ENCODE assay signal across 9 cellular contexts in genomic region chr2:45585267-45585861, GRCh38. TPM values are rescaled to one million over a fixed set of nuclear protein-coding genes. Genes with fewer than 3 reads are reported as not detected.
DNase-seq lines count a peak whose midpoint lies in the region; ATAC-seq, FAIRE-seq and TF ChIP-seq lines count a peak whose summit lies in the region.
"Had no signal": no experiment of that assay in that cellular context is flagged by ENCODE, and none has a peak within 500 bp of the region (broad histone marks: within the 10 kb centered on the region; RNA-seq: fewer than 3 reads in every experiment).

No MANE protein-coding gene starts in this region.

- H3K27ac ChIP-seq in left lung = no peak overlapping the region

- no peak overlapping the region for H3K27ac Mint-ChIP-seq in activated T-cell treated with anti-CD3 and anti-CD28 coated beads, Interleukin-2, amount 50 U/mL, for 24 hours
- H3K27ac Mint-ChIP-seq: dendritic cell treated with granulocyte-macrophage colony-stimulating factor and Interleukin-4, amounts not matched to agents 40 ng/mL and 50 ng/mL, for 4 days had no signal

- H3K27me3 ChIP-seq in bronchial epithelial cell (ENCODE audit: control insufficient read depth, insufficient read depth, low read length) (no peaks in the 10 kb centered on the region), left lung (no peaks in the 10 kb centered on the region)

- peaks cover 0 to 29% of the 10 kb centered on the region in 2 donors for H3K4me1 ChIP-seq in left lung

- intact Hi-C loops in left lung (cut with DNase I) = no loop called here

- peaks cover 28% of the 10 kb centered on the region for H3K36me3 Mint-ChIP-seq in activated T-cell treated with anti-CD3 and anti-CD28 coated beads, Interleukin-2, amount 50 U/mL, for 24 hours (ENCODE audit: low read depth)

- H3K27me3 Mint-ChIP-seq in activated T-cell treated with anti-CD3 and anti-CD28 coated beads, Interleukin-2, amount 50 U/mL, for 24 hours = no peaks in the 10 kb centered on the region
- H3K27me3 Mint-ChIP-seq: dendritic cell treated with granulocyte-macrophage colony-stimulating factor and Interleukin-4, amounts not matched to agents 40 ng/mL and 50 ng/mL, for 4 days had no signal

- no peak for FAIRE-seq in bronchial epithelial cell (lab: Jason Lieb, UNC)

- peak; percentile 72 for TF ChIP-seq CTCF in GM12873 (IDR thresholded peaks at IDR 0.05; ENCODE audit: insufficient read depth, low read depth, low read length, missing control alignments)
- TF ChIP-seq CTCF in bronchial epithelial cell (IDR thresholded peaks at IDR 0.05; ENCODE audit: insufficient read depth, low read length, severe bottlenecking) = peak; percentile 69
- peak; percentile 64 to 77 for TF ChIP-seq CTCF in left lung (IDR thresholded peaks at IDR 0.05)

- H3K9me3 Mint-ChIP-seq in activated T-cell treated with anti-CD3 and anti-CD28 coated beads, Interleukin-2, amount 50 U/mL, for 24 hours = no peaks in the 10 kb centered on the region
- H3K9me3 Mint-ChIP-seq: dendritic cell treated with granulocyte-macrophage colony-stimulating factor and Interleukin-4, amounts not matched to agents 40 ng/mL and 50 ng/mL, for 4 days had no signal

- H3K9me3 ChIP-seq in left lung = no peaks in the 10 kb centered on the region

- H3K4me1 Mint-ChIP-seq in activated T-cell treated with anti-CD3 and anti-CD28 coated beads, Interleukin-2, amount 50 U/mL, for 24 hours (ENCODE audit: low read depth) = peaks cover 26% of the 10 kb centered on the region

- H3K4me3 Mint-ChIP-seq in activated T-cell treated with anti-CD3 and anti-CD28 coated beads, Interleukin-2, amount 50 U/mL, for 24 hours = no peak overlapping the region
- H3K4me3 Mint-ChIP-seq: dendritic cell treated with granulocyte-macrophage colony-stimulating factor and Interleukin-4, amounts not matched to agents 40 ng/mL and 50 ng/mL, for 4 days had no signal

- no peak overlapping the region for H3K4me3 ChIP-seq in bronchial epithelial cell (ENCODE audit: low read depth, low read length)
- no peak overlapping the region for H3K4me3 ChIP-seq in left lung

- DNase-seq in AG08396 (ENCODE audit: low spot score) (peak; percentile 7), NCI-H748 (lab: John Stamatoyannopoulos, UW; ENCODE audit: unreplicated experiment) (peak; percentile 23), bronchial epithelial cell (ENCODE audit: low read depth) (peak; percentile 67), left lung (no peak), putamen (ENCODE audit: low spot score) (no peak)
- no peak for DNase-seq in activated T-cell treated with anti-CD3 and anti-CD28 coated beads, Interleukin-2, amount 50 U/mL, for 24 hours

- peak; percentile 94 for ATAC-seq in left lung
- ATAC-seq in HG02885 (IDR thresholded peaks at IDR 0.05; ENCODE audit: poor library complexity, unreplicated experiment) = no peak

- H3K36me3 ChIP-seq in bronchial epithelial cell (ENCODE audit: control insufficient read depth, insufficient read depth, low read length) (no peaks in the 10 kb centered on the region), left lung (peaks cover 0 to 2% of the 10 kb centered on the region in 2 donors)

RNA-seq across cellular contexts. Expression of gene SRBD1, which starts 25.7 kb away (rescaled TPM):
- total RNA-seq in bronchial epithelial cell (12.9 and 13.4 TPM in 2 replicates), left lung (10 to 100 TPM; 13.4 to 18.2 TPM)

Comparison
In these comparisons a context has a peak if more than half of its experiments do, and no peak if none do; other contexts are left out.
1. DNase-seq: peak in AG08396 (single experiment), NCI-H748 (single experiment) and bronchial epithelial cell (single experiment); none in left lung (0 of 2), activated T-cell treated with anti-CD3 and anti-CD28 coated beads, Interleukin-2, amount 50 U/mL, for 24 hours (single experiment) and putamen (single experiment).
2. Peak in every context shown above with its lines, with median percentiles within 50 percentile points of each other: CTCF ChIP-seq.